In genomic region chr17:76550712-76551615, GRCh38 we compare ENCODE assay signal across 9 cellular contexts. TPM values are rescaled to one million over a fixed set of nuclear protein-coding genes. Genes with fewer than 3 reads are reported as not detected.
DNase-seq lines count a peak whose midpoint lies in the region; FAIRE-seq and TF ChIP-seq lines count a peak whose summit lies in the region.
"Had no signal": no experiment of that assay in that cellular context is flagged by ENCODE, and none has a peak within 500 bp of the region (broad histone marks: within the 10 kb centered on the region; RNA-seq: fewer than 3 reads in every experiment).

No MANE protein-coding gene starts in this region.

- TF ChIP-seq CTCF in GM12865 (IDR thresholded peaks at IDR 0.05; ENCODE audit: insufficient read depth, low read depth, low read length, missing control alignments): no peak
- no peak for TF ChIP-seq CTCF in endothelial cell of umbilical vein (IDR thresholded peaks at IDR 0.05; ENCODE audit: extremely low read depth in 1 of 2, insufficient read depth in 1 of 2, low read depth in 1 of 2, low read length in 2 of 2)

- BruUV-seq in endothelial cell of umbilical vein (replicated peaks; lab: Mats Ljungman, UMichigan): no TSS peak

- peak; percentile 40 for FAIRE-seq in endothelial cell of umbilical vein (lab: Jason Lieb, UNC)

- TF ChIP-seq POLR2A in endothelial cell of umbilical vein (IDR thresholded peaks at IDR 0.05; ENCODE audit: low read depth, low read length): no peak

- no peak overlapping the region for H3K23ac ChIP-seq in trophoblast cell (ENCODE audit: low read length)

- H3K9me3 ChIP-seq in endothelial cell of umbilical vein (replicated peaks; ENCODE audit: control insufficient read depth, insufficient read depth, low read length) (no peaks in the 10 kb centered on the region), trophoblast cell (ENCODE audit: insufficient read depth, low read depth, low read length) (no peaks in the 10 kb centered on the region)

- H3K9ac ChIP-seq in endothelial cell of umbilical vein (replicated peaks; ENCODE audit: extremely low read depth, insufficient read depth, low read length) (no peak overlapping the region), trophoblast cell (ENCODE audit: low read length) (no peak overlapping the region)

- H4K91ac ChIP-seq in trophoblast cell (ENCODE audit: low read depth, low read length): peak overlapping the region; percentile 13

- peak overlapping the region; percentile 27 for H3K18ac ChIP-seq in trophoblast cell (ENCODE audit: low read length)

- no peak overlapping the region for H2AK5ac ChIP-seq in trophoblast cell (ENCODE audit: low read length)

- peaks cover 15% of the 10 kb centered on the region for H3K79me1 ChIP-seq in trophoblast cell (ENCODE audit: low read length)

- CTCF ChIA-PET in endothelial cell of umbilical vein (lab: Charles Lee): interaction anchor here (1.0 to 3.0 kb wide), 6 partner anchors 23 to 131 kb away, joined by 5 to 25 read pairs (median 5); partner anchors contain the start of gene ST6GALNAC2

- H3K4me3 ChIP-seq in GM12865 (ENCODE audit: low read depth, low read length) (no peak overlapping the region), endothelial cell of umbilical vein (replicated peaks in 1 of 3; ENCODE audit: insufficient read depth in 1 of 3, low read depth in 1 of 3, low read length in 3 of 3) (no peak overlapping the region), trophoblast cell (ENCODE audit: low read depth, low read length) (no peak overlapping the region)

- H2BK120ac ChIP-seq in trophoblast cell (ENCODE audit: insufficient read depth, low read length, poor library complexity): no peak overlapping the region

- H2AFZ ChIP-seq in endothelial cell of umbilical vein (ENCODE audit: low read depth, low read length): no peak overlapping the region
- H2AFZ ChIP-seq in trophoblast cell (ENCODE audit: insufficient read depth, low read length, poor library complexity): no peak overlapping the region

- H3K27ac ChIP-seq in endothelial cell of umbilical vein (ENCODE audit: insufficient read depth, low read depth, low read length) (no peak overlapping the region), trophoblast cell (ENCODE audit: low read depth, low read length) (peak overlapping the region; percentile 33)

- H3K4me1 ChIP-seq in endothelial cell of umbilical vein (ENCODE audit: control insufficient read depth, extremely low read depth, insufficient read depth, low read length) (peaks cover 8% of the 10 kb centered on the region), trophoblast cell (ENCODE audit: control insufficient read depth in 1 of 2, insufficient read depth in 2 of 2, low read length in 2 of 2) (peaks cover 13 to 14% of the 10 kb centered on the region in 2 experiments)

- H3K4ac ChIP-seq in trophoblast cell (ENCODE audit: low read depth, low read length): no peak overlapping the region

- no peaks in the 10 kb centered on the region for H3K9me1 ChIP-seq in endothelial cell of umbilical vein (replicated peaks; ENCODE audit: control insufficient read depth, extremely low read depth, insufficient read depth, low read length)

- peaks cover 0 to 3% of the 10 kb centered on the region in 2 experiments for H3K27me3 ChIP-seq in endothelial cell of umbilical vein (ENCODE audit: control insufficient read depth in 2 of 2, insufficient read depth in 2 of 2, low read length in 2 of 2)
- H3K27me3 ChIP-seq in trophoblast cell (ENCODE audit: insufficient read depth, low read length): no peaks in the 10 kb centered on the region

- H2BK5ac ChIP-seq in trophoblast cell (ENCODE audit: low read depth, low read length, poor library complexity): peak overlapping the region; percentile 61

- H4K8ac ChIP-seq in trophoblast cell (ENCODE audit: low read depth, low read length): peak overlapping the region; percentile 16

- H3K4me2 ChIP-seq in endothelial cell of umbilical vein (ENCODE audit: insufficient read depth, low read length) (no peak overlapping the region), trophoblast cell (ENCODE audit: low read length) (no peak overlapping the region)

- no peaks in the 10 kb centered on the region for H3K36me3 ChIP-seq in endothelial cell of umbilical vein (ENCODE audit: control insufficient read depth in 2 of 2, extremely low read depth in 1 of 2, insufficient read depth in 2 of 2, low read length in 2 of 2)
- H3K36me3 ChIP-seq in trophoblast cell (ENCODE audit: control insufficient read depth in 1 of 2, insufficient read depth in 2 of 2, low read length in 2 of 2): no peaks in the 10 kb centered on the region

- no peaks in the 10 kb centered on the region for H4K20me1 ChIP-seq in endothelial cell of umbilical vein (replicated peaks; ENCODE audit: control insufficient read depth, extremely low read depth, insufficient read depth, low read length)

- no peaks in the 10 kb centered on the region for H3K79me2 ChIP-seq in endothelial cell of umbilical vein (ENCODE audit: control insufficient read depth, insufficient read depth, low read length)
- no peaks in the 10 kb centered on the region for H3K79me2 ChIP-seq in trophoblast cell (ENCODE audit: control insufficient read depth, insufficient read depth, low read length, poor library complexity)

- DNase-seq in GM12865 (ENCODE audit: low read depth) (peak; percentile 12), NCI-H774 (lab: John Stamatoyannopoulos, UW) (peak; percentile 26), endothelial cell of umbilical vein (ENCODE audit: low read depth, low spot score) (peak; percentile 25), trophoblast cell (peak; percentile 54 to 65), NCI-H1048 (lab: John Stamatoyannopoulos, UW) (no peak), HK-2 (ENCODE audit: unreplicated experiment) (no peak)
- DNase-seq in activated CD4-positive, alpha-beta T cell treated with anti-CD3 and anti-CD28 coated beads, Interleukin-2, amount 50 U/mL, for 1 hour: no peak
- no peak for DNase-seq in stimulated activated naive CD4-positive, alpha-beta T cell (lab: John Stamatoyannopoulos, UW)
- DNase-seq: activated gamma-delta T cell had no signal

- H3K14ac ChIP-seq in trophoblast cell (ENCODE audit: low read length): no peak overlapping the region

- no peak overlapping the region for H4K12ac ChIP-seq in trophoblast cell (ENCODE audit: low read depth, low read length)

- no peak overlapping the region for H2BK12ac ChIP-seq in trophoblast cell (ENCODE audit: low read length)

- POLR2A ChIA-PET in endothelial cell of umbilical vein (lab: Charles Lee): no interaction called here

- dilution Hi-C loops in endothelial cell of umbilical vein (cut with MboI; ENCODE audit: extremely low pct_ligation_motif_present, low sequenced_read_pairs): no loop called here

- no CpG with 5 or more reads among the region's 15 CpGs for WGBS in trophoblast cell (ENCODE audit: extremely low coverage, insufficient coverage, insufficient read length)

- intact Hi-C loops in endothelial cell of umbilical vein (cut with micrococcal nuclease): no loop called here

TF ChIP-seq in endothelial cell of umbilical vein, 7 proteins besides CTCF, POLR2A, EP300 and RAD21:
- no peak for TF ChIP-seq JUN (IDR thresholded peaks at IDR 0.05; ENCODE audit: borderline replicate concordance, insufficient read depth, insufficient read length, low read depth)

RNA-seq across cellular contexts. Expression of gene PRCD, which starts 11.1 kb away (rescaled TPM):
- not detected in 2 replicates for total RNA-seq in endothelial cell of umbilical vein
- not detected in 2 replicates for polyA plus RNA-seq in endothelial cell of umbilical vein
- not detected in 2 replicates for polyA plus RNA-seq in endothelial cell of umbilical vein (2011; cell fraction: cytosol; rRNA removed)
- 0.12 and 0.34 TPM in 2 replicates for polyA plus RNA-seq in endothelial cell of umbilical vein (2011; cell fraction: nucleus; rRNA removed)
- polyA plus RNA-seq in endothelial cell of umbilical vein (2012): 0.26 TPM in 1 of 2 replicates, not detected in the other
- polyA minus RNA-seq in endothelial cell of umbilical vein: not detected in 2 replicates
- polyA minus RNA-seq in endothelial cell of umbilical vein (2011; cell fraction: cytosol; rRNA and poly(A)+ RNA removed): not detected
- not detected in 2 replicates for polyA minus RNA-seq in endothelial cell of umbilical vein (2011; cell fraction: nucleus; rRNA and poly(A)+ RNA removed)
- polyA plus RNA-seq in trophoblast cell (2013): 0.23 and 0.50 TPM in 2 replicates

RNA-seq across cellular contexts. Expression of gene CYGB, which starts 13.5 kb away (rescaled TPM):
- 0.42 and 0.91 TPM in 2 replicates for total RNA-seq in endothelial cell of umbilical vein
- polyA plus RNA-seq in endothelial cell of umbilical vein: 0.22 and 0.51 TPM in 2 replicates
- polyA plus RNA-seq in endothelial cell of umbilical vein (2011; cell fraction: cytosol; rRNA removed): 0.26 and 0.31 TPM in 2 replicates
- polyA plus RNA-seq in endothelial cell of umbilical vein (2011; cell fraction: nucleus; rRNA removed): 0.13 TPM in 1 of 2 replicates, not detected in the other
- 0.23 and 1.4 TPM in 2 replicates for polyA plus RNA-seq in endothelial cell of umbilical vein (2012)
- polyA minus RNA-seq in endothelial cell of umbilical vein: 0.08 and 0.36 TPM in 2 replicates
- polyA minus RNA-seq in endothelial cell of umbilical vein (2011; cell fraction: cytosol; rRNA and poly(A)+ RNA removed): not detected
- polyA minus RNA-seq in endothelial cell of umbilical vein (2011; cell fraction: nucleus; rRNA and poly(A)+ RNA removed): not detected in 2 replicates
- 5.7 and 6.8 TPM in 2 replicates for polyA plus RNA-seq in trophoblast cell (2013)

RNA-seq across cellular contexts. Expression of gene ST6GALNAC2, which starts 34.7 kb away (rescaled TPM):
- total RNA-seq in endothelial cell of umbilical vein: 0.69 and 1.7 TPM in 2 replicates
- polyA plus RNA-seq in endothelial cell of umbilical vein: 0.59 and 0.76 TPM in 2 replicates
- 0.34 and 0.50 TPM in 2 replicates for polyA plus RNA-seq in endothelial cell of umbilical vein (2011; cell fraction: cytosol; rRNA removed)
- 0.63 and 0.90 TPM in 2 replicates for polyA plus RNA-seq in endothelial cell of umbilical vein (2011; cell fraction: nucleus; rRNA removed)
- 0.52 and 0.60 TPM in 2 replicates for polyA plus RNA-seq in endothelial cell of umbilical vein (2012)
- polyA minus RNA-seq in endothelial cell of umbilical vein: 1.4 and 1.7 TPM in 2 replicates
- not detected for polyA minus RNA-seq in endothelial cell of umbilical vein (2011; cell fraction: cytosol; rRNA and poly(A)+ RNA removed)
- polyA minus RNA-seq in endothelial cell of umbilical vein (2011; cell fraction: nucleus; rRNA and poly(A)+ RNA removed): not detected in 2 replicates
- polyA plus RNA-seq in trophoblast cell (2013): 19.9 and 21.5 TPM in 2 replicates

RNA-seq across cellular contexts. Expression of gene RHBDF2, which starts 49.7 kb away (rescaled TPM):
- 38.5 and 42.6 TPM in 2 replicates for total RNA-seq in endothelial cell of umbilical vein
- 25.5 and 35.0 TPM in 2 replicates for polyA plus RNA-seq in endothelial cell of umbilical vein
- 14.3 and 17.0 TPM in 2 replicates for polyA plus RNA-seq in endothelial cell of umbilical vein (2011; cell fraction: cytosol; rRNA removed)
- polyA plus RNA-seq in endothelial cell of umbilical vein (2011; cell fraction: nucleus; rRNA removed): 34.9 and 50.9 TPM in 2 replicates
- 28.8 and 49.4 TPM in 2 replicates for polyA plus RNA-seq in endothelial cell of umbilical vein (2012)
- 18.1 and 20.4 TPM in 2 replicates for polyA minus RNA-seq in endothelial cell of umbilical vein
- 4.5 TPM for polyA minus RNA-seq in endothelial cell of umbilical vein (2011; cell fraction: cytosol; rRNA and poly(A)+ RNA removed)
- polyA minus RNA-seq in endothelial cell of umbilical vein (2011; cell fraction: nucleus; rRNA and poly(A)+ RNA removed): 16.7 and 35.6 TPM in 2 replicates
- polyA plus RNA-seq in trophoblast cell (2013): 11.1 and 11.6 TPM in 2 replicates

Comparison
In these comparisons a context has a peak if more than half of its experiments do, and no peak if none do; other contexts are left out.
1. DNase-seq: peak in GM12865 (single experiment), NCI-H774 (single experiment), endothelial cell of umbilical vein (single experiment) and trophoblast cell (2 of 2); none in activated CD4-positive, alpha-beta T cell treated with anti-CD3 and anti-CD28 coated beads, Interleukin-2, amount 50 U/mL, for 1 hour (single experiment), stimulated activated naive CD4-positive, alpha-beta T cell (0 of 6), NCI-H1048 (single experiment) and HK-2 (single experiment).